22 cellular contexts compared by ENCODE assay signal in the genomic region with DNA sequence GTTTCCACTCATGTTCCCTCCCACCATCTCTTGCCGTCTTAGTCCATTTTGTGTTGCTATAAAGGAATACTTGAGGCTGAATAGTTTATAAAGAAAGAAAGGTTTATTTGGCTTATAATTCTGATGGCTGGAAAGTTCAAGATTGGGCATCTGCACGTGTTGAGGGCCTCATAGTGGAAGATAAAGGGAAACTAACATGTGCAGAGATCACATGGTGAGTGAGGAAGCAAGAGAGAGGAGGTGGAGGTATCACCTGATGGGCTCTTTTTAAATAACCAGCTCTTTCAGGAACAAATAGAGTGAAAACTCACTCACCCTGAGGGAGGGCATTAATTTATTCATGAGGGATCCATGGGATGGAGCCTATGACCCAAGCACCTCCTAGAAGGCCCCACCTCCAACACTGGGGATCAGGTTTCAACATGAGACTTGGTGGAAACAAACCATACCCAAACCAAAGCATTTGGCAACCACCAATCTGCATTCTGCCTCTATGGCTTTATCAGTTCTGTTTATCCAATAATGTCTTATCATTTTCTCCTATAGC. TPM values are rescaled to one million over a fixed set of nuclear protein-coding genes. Genes with fewer than 3 reads are reported as not detected.
"Had no signal": no experiment of that assay in that cellular context is flagged by ENCODE, and none has a peak within 500 bp of the region (broad histone marks: within the 10 kb centered on the region; RNA-seq: fewer than 3 reads in every experiment).

No MANE protein-coding gene starts in this region.

- H3K27me3 ChIP-seq: brain microvascular endothelial cell, esophagus muscularis mucosa, uterus had no signal

- H3K4me3 ChIP-seq: esophagus muscularis mucosa, psoas muscle, spleen, tibial artery, uterus had no signal

- H3K4me3 Mint-ChIP-seq: activated CD8-positive, alpha-beta memory T cell treated with anti-CD3 and anti-CD28 coated beads, Interleukin-2, amount 10 ng/mL, durations not matched to agents 7 days and 5 days; activated naive CD8-positive, alpha-beta T cell treated with anti-CD3 and anti-CD28 coated beads for 36 hours; activated T-cell treated with anti-CD3 and anti-CD28 coated beads, Interleukin-2, amount 50 U/mL, for 72 hours; nephron; stimulated activated memory B cell treated with anti-CD40 and anti-IgM and Interleukin-4, amounts not matched to agents 10 μg/mL and 1 μg/mL and 100 μg/mL, for 72 hours had no signal

- H3K9me3 Mint-ChIP-seq: activated naive CD8-positive, alpha-beta T cell treated with anti-CD3 and anti-CD28 coated beads for 36 hours; activated T-cell treated with anti-CD3 and anti-CD28 coated beads, Interleukin-2, amount 50 U/mL, for 72 hours; nephron; stimulated activated memory B cell treated with anti-CD40 and anti-IgM and Interleukin-4, amounts not matched to agents 10 μg/mL and 1 μg/mL and 100 μg/mL, for 72 hours had no signal

- H3K36me3 Mint-ChIP-seq: activated CD8-positive, alpha-beta memory T cell treated with anti-CD3 and anti-CD28 coated beads, Interleukin-2, amount 10 ng/mL, durations not matched to agents 7 days and 5 days; activated naive CD8-positive, alpha-beta T cell treated with anti-CD3 and anti-CD28 coated beads for 36 hours; stimulated activated memory B cell treated with anti-CD40 and anti-IgM and Interleukin-4, amounts not matched to agents 10 μg/mL and 1 μg/mL and 100 μg/mL, for 72 hours had no signal

- H3K4me1 Mint-ChIP-seq: activated naive CD8-positive, alpha-beta T cell treated with anti-CD3 and anti-CD28 coated beads for 36 hours; nephron; stimulated activated memory B cell treated with anti-CD40 and anti-IgM and Interleukin-4, amounts not matched to agents 10 μg/mL and 1 μg/mL and 100 μg/mL, for 72 hours had no signal

- H3K27ac ChIP-seq: brain microvascular endothelial cell, esophagus muscularis mucosa, psoas muscle, spleen, tibial artery, uterus had no signal

- FAIRE-seq: keratinocyte had no signal

- H3K36me3 ChIP-seq: brain microvascular endothelial cell, esophagus muscularis mucosa, spleen, tibial artery, uterus had no signal

- ATAC-seq: activated CD8-positive, alpha-beta memory T cell treated with anti-CD3 and anti-CD28 coated beads, Interleukin-2, amount 10 ng/mL, durations not matched to agents 7 days and 5 days; activated T-cell treated with anti-CD3 and anti-CD28 coated beads, Interleukin-2, amount 50 U/mL, for 72 hours; left ventricle myocardium superior; psoas muscle; sciatic nerve; stimulated activated memory B cell treated with anti-CD40 and anti-IgM and Interleukin-4, amounts not matched to agents 10 μg/mL and 1 μg/mL and 100 μg/mL, for 72 hours had no signal

- H3K9me3 ChIP-seq: esophagus muscularis mucosa, psoas muscle, spleen, tibial artery, uterus had no signal

- H3K27ac Mint-ChIP-seq: activated CD8-positive, alpha-beta memory T cell treated with anti-CD3 and anti-CD28 coated beads, Interleukin-2, amount 10 ng/mL, durations not matched to agents 7 days and 5 days; activated naive CD8-positive, alpha-beta T cell treated with anti-CD3 and anti-CD28 coated beads for 36 hours; activated T-cell treated with anti-CD3 and anti-CD28 coated beads, Interleukin-2, amount 50 U/mL, for 72 hours; nephron; stimulated activated memory B cell treated with anti-CD40 and anti-IgM and Interleukin-4, amounts not matched to agents 10 μg/mL and 1 μg/mL and 100 μg/mL, for 72 hours had no signal

- DNase-seq: activated CD4-positive, alpha-beta T cell treated with anti-CD3 and anti-CD28 coated beads, Interleukin-2, amount 50 U/mL, for 48 hours; activated CD4-positive, CD25-positive, alpha-beta regulatory T cell treated with anti-CD3 and anti-CD28 coated beads, Interleukin-2, amount 50 U/mL, for 72 hours; activated CD8-positive, alpha-beta memory T cell treated with anti-CD3 and anti-CD28 coated beads, Interleukin-2, amount 10 ng/mL, durations not matched to agents 7 days and 5 days; activated gamma-delta T cell treated with Interleukin-2 at 50 U/mL for 16 hours; activated naive CD8-positive, alpha-beta T cell treated with anti-CD3 and anti-CD28 coated beads for 36 hours; activated T-cell treated with anti-CD3 and anti-CD28 coated beads, Interleukin-2, amount 50 U/mL, for 72 hours; brain microvascular endothelial cell; left ventricle myocardium superior; mesenchymal stem cell; psoas muscle; spleen; stimulated activated CD4-positive, alpha-beta T cell treated with anti-CD3 and anti-CD28 coated beads, Interleukin-1b, Interleukin-23, amount 100 ng/mL, for 48 hours; tibial artery; uterus had no signal

- H3K4me1 ChIP-seq: esophagus muscularis mucosa, psoas muscle, spleen, tibial artery, uterus had no signal

RNA-seq across cellular contexts. Expression of a gene that starts 29.5 kb away (rescaled TPM):
- total RNA-seq: activated CD8-positive, alpha-beta memory T cell treated with anti-CD3 and anti-CD28 coated beads, Interleukin-2, amount 10 ng/mL, durations not matched to agents 7 days and 5 days; activated naive CD8-positive, alpha-beta T cell treated with anti-CD3 and anti-CD28 coated beads for 36 hours; activated T-cell treated with anti-CD3 and anti-CD28 coated beads, Interleukin-2, amount 50 U/mL, for 72 hours; dermis microvascular lymphatic vessel endothelial cell; esophagus muscularis mucosa; fibroblast of villous mesenchyme; osteoblast; sciatic nerve; spleen; uterus had no signal
- polyA plus RNA-seq: keratinocyte, psoas muscle had no signal
